ENCODE assay signal across 18 cellular contexts in the genomic region with DNA sequence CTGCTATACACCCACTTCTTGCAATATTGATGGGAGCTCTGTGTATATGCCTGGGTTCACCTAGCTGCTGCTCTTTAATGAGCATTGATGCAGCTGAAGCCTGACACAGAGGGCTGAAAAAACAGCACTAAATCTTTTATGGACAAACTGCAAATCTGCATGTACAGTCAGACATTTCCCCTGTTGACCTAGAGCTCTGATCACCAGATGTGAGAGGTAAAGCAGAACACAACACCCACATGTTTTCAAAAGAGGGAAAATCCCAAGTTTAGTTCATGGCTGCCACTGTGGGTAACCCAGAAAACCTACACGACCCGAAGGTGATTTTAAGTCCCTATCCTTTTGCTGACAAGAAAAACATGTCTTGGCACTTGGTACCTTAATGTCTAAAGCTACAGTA.
DNase-seq lines count a peak whose midpoint lies in the region; ATAC-seq and TF ChIP-seq lines count a peak whose summit lies in the region.
"Had no signal": no experiment of that assay in that cellular context is flagged by ENCODE, and none has a peak within 500 bp of the region (broad histone marks: within the 10 kb centered on the region; RNA-seq: fewer than 3 reads in every experiment).

No MANE protein-coding gene starts in this region.

- in situ Hi-C loops in IMR-90 (cut with MboI; ENCODE audit: low sequenced_read_pairs), result no loop called here

- H2AFZ ChIP-seq in IMR-90 (replicated peaks; ENCODE audit: low read length, poor library complexity) (no peak overlapping the region), mesenchymal stem cell (ENCODE audit: low read depth, low read length) (no peak overlapping the region)

- H2BK15ac ChIP-seq in IMR-90 (ENCODE audit: low read depth, low read length) (no peak overlapping the region), mesenchymal stem cell (ENCODE audit: low read depth, poor library complexity, severe bottlenecking) (no peak overlapping the region)

- no peak overlapping the region for H3K9ac ChIP-seq in IMR-90 (ENCODE audit: low read depth, low read length)
- H3K9ac ChIP-seq in mesenchymal stem cell (ENCODE audit: low read length), result no peak overlapping the region
- H3K9ac ChIP-seq: BLaER1 had no signal

- ATAC-seq in IMR-90 (ENCODE audit: low read depth) (no peak), HG03571 (IDR thresholded peaks at IDR 0.05; ENCODE audit: unreplicated experiment) (no peak)
- ATAC-seq: HepG2 had no signal

- H3K4ac ChIP-seq in IMR-90 (ENCODE audit: low read depth, low read length), result no peak overlapping the region
- H3K4ac ChIP-seq in mesenchymal stem cell (ENCODE audit: low read depth in 1 of 2, low read length in 2 of 2), result no peak overlapping the region

- H4K20me1 ChIP-seq in IMR-90 (ENCODE audit: insufficient read depth, low read length), result peaks cover 3% of the 10 kb centered on the region; the same call in 1 of the 2 replicates
- H4K20me1 ChIP-seq: BLaER1 had no signal

- H2AK5ac ChIP-seq in IMR-90 (ENCODE audit: low read depth, low read length) (no peak overlapping the region), mesenchymal stem cell (ENCODE audit: low read length, severe bottlenecking) (no peak overlapping the region)

- no peak overlapping the region for H4K5ac ChIP-seq in IMR-90 (ENCODE audit: low read depth, low read length)

- H3K4me3 ChIP-seq in IMR-90 (ENCODE audit: insufficient read depth, low read depth, low read length), result no peak overlapping the region
- no peak overlapping the region for H3K4me3 ChIP-seq in mesenchymal stem cell (ENCODE audit: insufficient read depth in 1 of 2, low read depth in 1 of 2, low read length in 2 of 2)
- H3K4me3 ChIP-seq in breast epithelium, result no peak overlapping the region
- H3K4me3 ChIP-seq: BLaER1, HAP-1 had no signal

- no peak overlapping the region for H3K14ac ChIP-seq in IMR-90 (replicated peaks; ENCODE audit: low read depth, low read length)
- H3K14ac ChIP-seq in mesenchymal stem cell (ENCODE audit: low read length in 2 of 2), result no peak overlapping the region

- no peaks in the 10 kb centered on the region for H3K9me3 ChIP-seq in IMR-90 (ENCODE audit: control insufficient read depth, insufficient read depth, low read length)
- H3K9me3 ChIP-seq in mesenchymal stem cell (ENCODE audit: control insufficient read depth, low read length), result no peaks in the 10 kb centered on the region
- H3K9me3 ChIP-seq in breast epithelium, result no peaks in the 10 kb centered on the region
- H3K9me3 ChIP-seq: BLaER1, Caco-2, HAP-1 had no signal

- DNase-seq in GM10266 (ENCODE audit: extremely low spot score) (peak; percentile 12), IMR-90 (peak; percentile 41), dermis microvascular lymphatic vessel endothelial cell (ENCODE audit: low read depth in 2 of 2) (peak; percentile 4 to 12), mesenchymal stem cell (no peak), NOMO-1 treated with dmso at 0.1 percent for 144 hours (lab: John Stamatoyannopoulos, UW; ENCODE audit: unreplicated experiment) (no peak), breast epithelium (ENCODE audit: low spot score in 2 of 2) (no peak), NAMALWA (ENCODE audit: low spot score) (no peak)
- DNase-seq: 8988T; AML-193; Caco-2; CD8-positive, alpha-beta memory T cell; DND-41; GDM1; HFFc6 had no signal

- H3K4me1 ChIP-seq in IMR-90 (ENCODE audit: control insufficient read depth, insufficient read depth, low read length) (peaks cover 3% of the 10 kb centered on the region), mesenchymal stem cell (ENCODE audit: control insufficient read depth, insufficient read depth, low read depth, low read length) (peaks cover 2% of the 10 kb centered on the region), breast epithelium (no peaks in the 10 kb centered on the region)
- H3K4me1 ChIP-seq: BLaER1, Caco-2 had no signal

- peaks cover 5% of the 10 kb centered on the region; the same call in 1 of the 2 replicates for H3K9me1 ChIP-seq in IMR-90 (ENCODE audit: insufficient read depth, low read length)

- H3K36me3 ChIP-seq in IMR-90 (ENCODE audit: control insufficient read depth, insufficient read depth, low read length), result no peaks in the 10 kb centered on the region
- no peaks in the 10 kb centered on the region for H3K36me3 ChIP-seq in mesenchymal stem cell (ENCODE audit: control insufficient read depth in 1 of 2, insufficient read depth in 2 of 2, low read depth in 1 of 2, low read length in 2 of 2)
- H3K36me3 ChIP-seq in breast epithelium, result no peaks in the 10 kb centered on the region
- H3K36me3 ChIP-seq: BLaER1, HAP-1 had no signal

- H3K18ac ChIP-seq in IMR-90 (ENCODE audit: low read depth, low read length), result no peak overlapping the region
- no peak overlapping the region for H3K18ac ChIP-seq in mesenchymal stem cell (ENCODE audit: low read depth in 1 of 2, low read length in 2 of 2)

- H3K4me2 ChIP-seq in IMR-90 (ENCODE audit: low read depth, low read length) (no peak overlapping the region), mesenchymal stem cell (ENCODE audit: low read length, poor library complexity, severe bottlenecking) (no peak overlapping the region)
- H3K4me2 ChIP-seq: BLaER1 had no signal

- no peak overlapping the region for H3K56ac ChIP-seq in IMR-90 (ENCODE audit: extremely low read depth, insufficient read depth, low read length)

- no peak for TF ChIP-seq CTCF in GM10266 (IDR thresholded peaks at IDR 0.05; ENCODE audit: control insufficient read depth, insufficient read depth, low read depth, missing control alignments)
- TF ChIP-seq CTCF in IMR-90 (conservative IDR thresholded peaks at IDR 0.05; ENCODE audit: low read depth, low read length), result no peak
- no peak for TF ChIP-seq CTCF in breast epithelium (IDR thresholded peaks at IDR 0.05)

- no TSS peak for BruUV-seq in IMR-90 (replicated peaks; lab: Mats Ljungman, UMichigan)

- H4K91ac ChIP-seq in IMR-90 (ENCODE audit: insufficient read depth, low read depth, low read length) (no peak overlapping the region), mesenchymal stem cell (ENCODE audit: low read length) (no peak overlapping the region)

- CTCF ChIA-PET in IMR-90 (lab: Yijun Ruan, JAX), result no interaction called here

- no peak for TF ChIP-seq RAD21 in IMR-90 (IDR thresholded peaks at IDR 0.05; ENCODE audit: low read length)

- H3K79me1 ChIP-seq in IMR-90 (ENCODE audit: low read depth in 1 of 2, low read length in 2 of 2) (no peaks in the 10 kb centered on the region), mesenchymal stem cell (replicated peaks; ENCODE audit: low read length, poor library complexity, severe bottlenecking) (peaks cover 9% of the 10 kb centered on the region)

- H2BK120ac ChIP-seq in IMR-90 (ENCODE audit: low read depth, low read length), result no peak overlapping the region
- H2BK120ac ChIP-seq in mesenchymal stem cell (ENCODE audit: low read depth, low read length), result no peak overlapping the region

- H2BK5ac ChIP-seq in IMR-90 (ENCODE audit: low read depth, low read length, poor library complexity, severe bottlenecking) (no peak overlapping the region), mesenchymal stem cell (ENCODE audit: low read depth, low read length, poor library complexity, severe bottlenecking) (no peak overlapping the region)

- H4K8ac ChIP-seq in IMR-90 (ENCODE audit: low read depth in 2 of 2, low read length in 2 of 2), result no peak overlapping the region
- no peak overlapping the region for H4K8ac ChIP-seq in mesenchymal stem cell (ENCODE audit: low read length)

- no peak overlapping the region for H2BK20ac ChIP-seq in IMR-90 (ENCODE audit: low read depth, low read length)

- H3K23ac ChIP-seq in IMR-90 (ENCODE audit: low read depth, low read length) (no peak overlapping the region), mesenchymal stem cell (ENCODE audit: low read length in 2 of 2) (no peak overlapping the region)

- H3K27ac ChIP-seq in IMR-90 (ENCODE audit: insufficient read depth, low read length), result no peak overlapping the region
- H3K27ac ChIP-seq in mesenchymal stem cell (ENCODE audit: low read length, poor library complexity, severe bottlenecking), result peak overlapping the region; percentile 45
- no peak overlapping the region for H3K27ac ChIP-seq in breast epithelium
- H3K27ac ChIP-seq: BLaER1 had no signal

- intact Hi-C loops in IMR-90 (cut with micrococcal nuclease) (loop anchor here (5.0 kb wide), 1 partner anchor 455 kb away; a partner anchor contains a TSS), breast epithelium (cut with DNase I; ENCODE audit: low total_unique reads) (no loop called here)

- no CpG with 5 or more reads among the region's 2 CpGs for WGBS in IMR-90 (ENCODE audit: extremely low coverage in 2 of 2, insufficient read length in 1 of 2), 2 experiments
- WGBS in mesenchymal stem cell, result 73% methylated on average over 2 of the region's 2 CpGs

- H3K27me3 ChIP-seq in IMR-90 (ENCODE audit: control insufficient read depth, insufficient read depth, low read length) (no peaks in the 10 kb centered on the region), mesenchymal stem cell (ENCODE audit: control insufficient read depth in 1 of 2, insufficient read depth in 1 of 2, low read length in 2 of 2) (no peaks in the 10 kb centered on the region), breast epithelium (no peaks in the 10 kb centered on the region)
- H3K27me3 ChIP-seq: BLaER1 had no signal

- H2AK9ac ChIP-seq in IMR-90 (replicated peaks; ENCODE audit: low read depth, low read length, poor library complexity), result no peak overlapping the region

- no peak overlapping the region for H2BK12ac ChIP-seq in mesenchymal stem cell (ENCODE audit: low read length in 2 of 2)

- dilution Hi-C loops in IMR-90 (cut with HindIII; ENCODE audit: low sequenced_read_pairs, unreplicated experiment), result no loop called here

- no peak for TF ChIP-seq POLR2A in IMR-90 (IDR thresholded peaks at IDR 0.05; ENCODE audit: low read depth, low read length)
- TF ChIP-seq POLR2A in breast epithelium (IDR thresholded peaks at IDR 0.05), result no peak

- POLR2A ChIA-PET in IMR-90 (lab: Charles Lee; ENCODE audit: unreplicated experiment), result no interaction called here

TF ChIP-seq in IMR-90, 13 proteins besides CTCF, POLR2A, EP300 and RAD21:
- TF ChIP-seq MAZ (IDR thresholded peaks at IDR 0.05; ENCODE audit: borderline replicate concordance, low read depth, low read length) (no peak), CHD1 (IDR thresholded peaks at IDR 0.05; ENCODE audit: low read depth, low read length) (no peak), NFE2L2 (IDR thresholded peaks at IDR 0.05; ENCODE audit: low read depth, low read length) (no peak)

Comparison
In these comparisons a context has a peak if more than half of its experiments do, and no peak if none do; other contexts are left out.
1. DNase-seq: peak in GM10266 (single experiment), IMR-90 (single experiment) and dermis microvascular lymphatic vessel endothelial cell (2 of 2); none in mesenchymal stem cell (single experiment), NOMO-1 treated with dmso at 0.1 percent for 144 hours (single experiment), breast epithelium (0 of 2) and NAMALWA (single experiment).